25 cellular contexts compared by ENCODE assay signal in the genomic region with DNA sequence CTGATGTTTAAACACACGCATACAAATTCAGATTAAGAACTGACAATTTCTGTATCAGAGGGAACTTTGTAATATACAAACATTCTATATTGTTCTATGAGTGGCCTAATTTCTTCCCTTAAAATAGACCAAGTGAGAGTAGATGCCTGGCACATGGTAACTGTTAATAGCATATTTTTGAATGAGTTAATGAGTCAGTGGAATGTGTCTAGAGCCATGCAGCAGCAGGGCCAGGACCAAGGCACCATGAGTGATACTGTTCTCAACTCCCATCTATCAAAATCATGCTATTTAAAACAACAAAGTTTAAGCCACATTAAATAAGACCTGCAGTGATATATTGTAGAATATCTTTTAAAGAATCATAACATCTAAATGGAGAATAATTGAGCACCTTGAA.
A peak's percentile ranks its signal among the peaks of the same experiment; 100 is the strongest.
DNase-seq lines count a peak whose midpoint lies in the region; ATAC-seq, FAIRE-seq and TF ChIP-seq lines count a peak whose summit lies in the region.
"Had no signal": no experiment of that assay in that cellular context is flagged by ENCODE, and none has a peak within 500 bp of the region (broad histone marks: within the 10 kb centered on the region; RNA-seq: fewer than 3 reads in every experiment).

No MANE protein-coding gene starts in this region.

- no peak overlapping the region for H3K9ac ChIP-seq in mammary epithelial cell (ENCODE audit: insufficient read depth, low read length)

- peaks cover 13% of the 10 kb centered on the region for H3K4me1 ChIP-seq in mammary epithelial cell (ENCODE audit: insufficient read depth, low read length)
- H3K4me1 ChIP-seq: BE2C, HAP-1, Peyer's patch had no signal

- H2AFZ ChIP-seq in mammary epithelial cell (ENCODE audit: low read depth, low read length): no peak overlapping the region

- no peaks in the 10 kb centered on the region for H3K9me3 ChIP-seq in mammary epithelial cell (replicated peaks; ENCODE audit: insufficient read depth, low read length)
- H3K9me3 ChIP-seq: BE2C, HAP-1, Peyer's patch had no signal

- no peak for TF ChIP-seq CTCF in mammary epithelial cell (conservative IDR thresholded peaks at IDR 0.05 in 1 of 2, IDR thresholded peaks at IDR 0.05 in 1 of 2; ENCODE audit: extremely low read depth in 1 of 2, insufficient read depth in 1 of 2, low read depth in 1 of 2, low read length in 2 of 2)

- peak; percentile 12 for FAIRE-seq in GM18507 (lab: Jason Lieb, UNC)
- FAIRE-seq: A204.1, D721Med, HepG2 had no signal

- dilution Hi-C loops in mammary epithelial cell (cut with HindIII; ENCODE audit: low sequenced_read_pairs): no loop called here

- no TSS peak for BruUV-seq in mammary epithelial cell (replicated peaks; lab: Mats Ljungman, UMichigan)

- H3K27me3 ChIP-seq in mammary epithelial cell (ENCODE audit: insufficient read depth, low read length): no peaks in the 10 kb centered on the region
- H3K27me3 ChIP-seq: BE2C, Peyer's patch had no signal

- no peaks in the 10 kb centered on the region for H3K79me2 ChIP-seq in mammary epithelial cell (ENCODE audit: insufficient read depth, low read length)

- H3K27ac ChIP-seq in mammary epithelial cell (ENCODE audit: insufficient read depth, low read depth, low read length): no peak overlapping the region
- H3K27ac ChIP-seq: HL-60, Peyer's patch had no signal

- DNase-seq in AG08395 (ENCODE audit: low spot score) (peak; percentile 15), GM18507 (ENCODE audit: extremely low spot score, insufficient read length, low read depth) (no peak), amniotic epithelial cell (ENCODE audit: low read depth) (peak; percentile 39), left ventricle myocardium superior (peak; percentile 33), SKM-1 (lab: John Stamatoyannopoulos, UW; ENCODE audit: unreplicated experiment) (no peak), globus pallidus (ENCODE audit: low spot score) (no peak), mammary epithelial cell (no peak)
- DNase-seq: BE2C; DMS53; KBM-7; MV-4-11; NCI-H1105 treated with DMSO at 0.1 percent for 48 hours; NCI-H2029 treated with DMSO at 0.1 percent for 48 hours; NCI-H2171; NCI-H345; NCI-H524; NCI-H774; NK-92 treated with Interleukin-12 subunit alpha and Interleukin-12 subunit beta, amount 100 ng/mL, for 24 hours; Peyer's patch had no signal

- WGBS in mammary epithelial cell (ENCODE audit: low coverage, missing lambda C conversion rate): 100% methylated on average over 1 of the region's 1 CpG

- CTCF ChIA-PET in mammary epithelial cell (lab: Charles Lee; ENCODE audit: low non-redundant PET): no interaction called here

- intact Hi-C loops in left ventricle myocardium superior (cut with micrococcal nuclease) (no loop called here), mammary epithelial cell (cut with micrococcal nuclease) (no loop called here)

- H3K36me3 ChIP-seq in mammary epithelial cell (ENCODE audit: insufficient read depth, low read length): no peaks in the 10 kb centered on the region
- H3K36me3 ChIP-seq: BE2C, HAP-1, Peyer's patch had no signal

- H3K4me3 ChIP-seq in mammary epithelial cell (replicated peaks in 1 of 3; ENCODE audit: insufficient read depth in 1 of 3, low read depth in 2 of 3, low read length in 3 of 3): no peak overlapping the region
- H3K4me3 ChIP-seq: HAP-1, Peyer's patch had no signal

- no peaks in the 10 kb centered on the region for H4K20me1 ChIP-seq in mammary epithelial cell (ENCODE audit: insufficient read depth, low read length)

- no peak overlapping the region for H3K4me2 ChIP-seq in mammary epithelial cell (ENCODE audit: insufficient read depth, low read depth, low read length)

- ATAC-seq in left ventricle myocardium superior: peak; percentile 90
- ATAC-seq in GM18517 (IDR thresholded peaks at IDR 0.05; ENCODE audit: unreplicated experiment): no peak
- ATAC-seq: HepG2 had no signal

- in situ Hi-C loops in mammary epithelial cell (cut with MboI; ENCODE audit: low sequenced_read_pairs in 2 of 2): no loop called here

Comparison
In these comparisons a context has a peak if more than half of its experiments do, and no peak if none do; other contexts are left out.
1. DNase-seq: peak in AG08395 (single experiment), amniotic epithelial cell (single experiment) and left ventricle myocardium superior (single experiment); none in GM18507 (single experiment), SKM-1 (single experiment), globus pallidus (single experiment) and mammary epithelial cell (single experiment).